In genomic region chr11:34358258-34358665, GRCh38 we compare ENCODE assay signal across 8 cellular contexts. TPM values are rescaled to one million over a fixed set of nuclear protein-coding genes. Genes with fewer than 3 reads are reported as not detected.
DNase-seq lines count a peak whose midpoint lies in the region; ATAC-seq and TF ChIP-seq lines count a peak whose summit lies in the region.

No MANE protein-coding gene starts in this region.

- H3K4me1 ChIP-seq in neural progenitor cell: peaks cover 7% of the 10 kb centered on the region

- H3K9me3 ChIP-seq in WERI-Rb-1 (ENCODE audit: severe bottlenecking) (no peaks in the 10 kb centered on the region), neural progenitor cell (ENCODE audit: low read depth) (no peaks in the 10 kb centered on the region)

- H3K4me2 ChIP-seq in neural progenitor cell: peak overlapping the region; percentile 76

- peak overlapping the region; percentile 68 for H3K4me3 ChIP-seq in WERI-Rb-1 (ENCODE audit: low read depth, low read length)
- H3K4me3 ChIP-seq in foreskin fibroblast (ENCODE audit: low read depth in 1 of 2, low read length in 2 of 2): peak overlapping the region; percentile 44 to 57
- H3K4me3 ChIP-seq in neural progenitor cell: peak overlapping the region; percentile 59

- TF ChIP-seq CTCF in WERI-Rb-1 (IDR thresholded peaks at IDR 0.05; ENCODE audit: low read depth, low read length): no peak
- TF ChIP-seq CTCF in foreskin fibroblast (IDR thresholded peaks at IDR 0.05; ENCODE audit: low read depth, low read length): no peak
- TF ChIP-seq CTCF in neural progenitor cell (IDR thresholded peaks at IDR 0.05): no peak

- H2AFZ ChIP-seq in neural progenitor cell (replicated peaks): peak overlapping the region; percentile 88

- H3K9ac ChIP-seq in neural progenitor cell: no peak overlapping the region

- H3K4me3 Mint-ChIP-seq in neural progenitor cell: peak overlapping the region; percentile 85

- H3K36me3 ChIP-seq in WERI-Rb-1: peaks cover 4% of the 10 kb centered on the region; the same call in 1 of the 2 replicates
- no peaks in the 10 kb centered on the region for H3K36me3 ChIP-seq in neural progenitor cell

- no peak overlapping the region for H3K27ac Mint-ChIP-seq in neural progenitor cell

- H4K20me1 ChIP-seq in neural progenitor cell (ENCODE audit: low read depth): peaks cover 22% of the 10 kb centered on the region

- H3F3A ChIP-seq in neural progenitor cell (ENCODE audit: low read depth): peaks cover 19% of the 10 kb centered on the region

- peaks cover 25% of the 10 kb centered on the region for H3K4me1 Mint-ChIP-seq in neural progenitor cell

- H3K27me3 Mint-ChIP-seq in neural progenitor cell (ENCODE audit: insufficient read depth, low read depth): peaks cover 11% of the 10 kb centered on the region

- DNase-seq in COLO829 (ENCODE audit: low spot score) (peak; percentile 67), NCI-H1092 treated with DMSO at 0.1 percent for 48 hours (lab: John Stamatoyannopoulos, UW) (peak; percentile 90), WERI-Rb-1 (peak; percentile 80), foreskin fibroblast (peak in 1 of 2 donors; percentile 65), neural progenitor cell (ENCODE audit: low spot score) (peak; percentile 83), mesenteric fat pad (ENCODE audit: low spot score) (no peak)

- peak overlapping the region; percentile 88 for H3K27ac ChIP-seq in WERI-Rb-1
- no peak overlapping the region for H3K27ac ChIP-seq in neural progenitor cell

- H3K27me3 ChIP-seq in WERI-Rb-1 (ENCODE audit: insufficient read depth, low read depth, severe bottlenecking) (no peaks in the 10 kb centered on the region), neural progenitor cell (peaks cover 75% of the 10 kb centered on the region)

- ATAC-seq in GM21447 (IDR thresholded peaks at IDR 0.05; ENCODE audit: unreplicated experiment): peak; percentile 0
- ATAC-seq in GM18861 (IDR thresholded peaks at IDR 0.05; ENCODE audit: unreplicated experiment): no peak

- H3K9me3 Mint-ChIP-seq in neural progenitor cell: no peaks in the 10 kb centered on the region

- H3K79me2 ChIP-seq in neural progenitor cell (ENCODE audit: low read depth): no peaks in the 10 kb centered on the region

- no peaks in the 10 kb centered on the region for H3K36me3 Mint-ChIP-seq in neural progenitor cell

RNA-seq across cellular contexts. Expression of gene ABTB2, which starts 0.5 kb away (rescaled TPM):
- total RNA-seq in neural progenitor cell (ENCODE audit: low replicate concordance): 0.37 and 0.84 TPM in 2 replicates
- total RNA-seq in mesenteric fat pad: 6.1 TPM
